Comparison of ENCODE assay signal across 28 cellular contexts in the genomic region with DNA sequence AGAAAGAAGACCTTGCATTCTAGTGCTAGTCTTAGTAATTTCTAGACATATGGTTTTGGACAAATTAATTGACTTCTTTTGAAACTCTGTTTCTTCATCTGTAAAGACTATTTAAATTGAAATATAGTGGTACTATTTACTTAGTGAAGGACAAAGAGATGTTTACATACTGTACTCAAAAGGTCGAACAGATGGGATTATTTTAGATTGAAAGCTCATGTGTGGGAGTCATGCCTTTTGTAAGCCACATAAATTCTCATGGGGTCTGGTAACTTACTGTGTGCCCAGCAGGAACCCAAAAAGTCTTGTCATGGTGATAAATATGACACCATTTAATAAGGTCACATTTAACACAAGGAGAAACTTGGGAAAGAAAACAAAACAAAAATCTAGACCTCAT.
DNase-seq lines count a peak whose midpoint lies in the region; ATAC-seq and TF ChIP-seq lines count a peak whose summit lies in the region.
"Had no signal": no experiment of that assay in that cellular context is flagged by ENCODE, and none has a peak within 500 bp of the region (broad histone marks: within the 10 kb centered on the region; RNA-seq: fewer than 3 reads in every experiment).

No MANE protein-coding gene starts in this region.

- TF ChIP-seq POLR2A in uterus (IDR thresholded peaks at IDR 0.05) (no peak), sigmoid colon (IDR thresholded peaks at IDR 0.05) (no peak)

- H3K9me3 ChIP-seq in RWPE2 (ENCODE audit: severe bottlenecking) = no peaks in the 10 kb centered on the region
- no peaks in the 10 kb centered on the region for H3K9me3 ChIP-seq in uterus
- no peaks in the 10 kb centered on the region for H3K9me3 ChIP-seq in sigmoid colon
- H3K9me3 ChIP-seq: BLaER1 treated with 17β-estradiol and CSF1 and Interleukin-3, amounts not matched to agents 10 nM and 100 nM; gastroesophageal sphincter; transverse colon had no signal

- WGBS in sigmoid colon, 2 donors = 37 to 49% methylated on average over 1 of the region's 1 CpG

- H2AFZ ChIP-seq in ACC112 (ENCODE audit: low read length, unreplicated experiment) = no peak overlapping the region

- ATAC-seq in RWPE2 (ENCODE audit: low read depth) (no peak), GM21619 (IDR thresholded peaks at IDR 0.05; ENCODE audit: unreplicated experiment) (no peak)
- ATAC-seq: activated CD8-positive, alpha-beta T cell treated with anti-CD3 and anti-CD28 coated beads for 36 hours; activated T-helper 17 cell treated with anti-CD3 and anti-CD28 coated beads, Interleukin-2, amount 50 U/mL, for 72 hours; gastroesophageal sphincter; left colon; stimulated activated effector memory CD8-positive, alpha-beta T cell treated with anti-CD3 and anti-CD28 coated beads, Interleukin-12 subunit alpha, Interleukin-12 subunit beta, amount 100 ng/mL, for 72 hours had no signal

- DNase-seq in HEK293T (ENCODE audit: extremely low spot score) (no peak), RWPE2 (ENCODE audit: low spot score) (no peak), left kidney (ENCODE audit: low read depth, low spot score) (peak; percentile 37), uterus (no peak), sigmoid colon (no peak)
- DNase-seq in stimulated activated CD4-positive, alpha-beta T cell treated with anti-CD3 and anti-CD28 coated beads, Interleukin-12 subunit alpha, Interleukin-12 subunit beta, amount 100 ng/mL, for 4 hours = no peak
- DNase-seq: activated CD8-positive, alpha-beta T cell treated with anti-CD3 and anti-CD28 coated beads for 36 hours; activated naive CD4-positive, alpha-beta T cell treated with anti-CD3 and anti-CD28 coated beads, Interleukin-2, amount 50 U/mL, for 16 hours; amygdala; DMS79 treated with DMSO at 0.1 percent for 48 hours; dorsolateral prefrontal cortex; GDM1; hippocampal formation; left colon; mammary epithelial cell; NCI-H1092 treated with DMSO at 0.1 percent for 48 hours; NCI-H1694 treated with DMSO at 0.1 percent for 48 hours; NCI-H524; NK-92 treated with Interleukin-12 subunit alpha and Interleukin-12 subunit beta, amount 100 ng/mL, for 24 hours; posterior cingulate gyrus; SHP77 treated with DMSO at 0.1 percent for 48 hours; transverse colon had no signal

- H3K36me3 ChIP-seq in ACC112 (ENCODE audit: insufficient read depth, low read length) (no peaks in the 10 kb centered on the region), RWPE2 (ENCODE audit: low read depth) (no peaks in the 10 kb centered on the region), uterus (no peaks in the 10 kb centered on the region), sigmoid colon (no peaks in the 10 kb centered on the region)
- H3K36me3 ChIP-seq: BLaER1 treated with 17β-estradiol and CSF1 and Interleukin-3, amounts not matched to agents 10 nM and 100 nM; gastroesophageal sphincter; transverse colon had no signal

- no peak overlapping the region for H3K4me3 ChIP-seq in ACC112 (ENCODE audit: low read depth, low read length)
- H3K4me3 ChIP-seq in RWPE2 (ENCODE audit: severe bottlenecking) = no peak overlapping the region
- no peak overlapping the region for H3K4me3 ChIP-seq in uterus
- H3K4me3 ChIP-seq in sigmoid colon = no peak overlapping the region
- H3K4me3 ChIP-seq: BLaER1 treated with 17β-estradiol and CSF1 and Interleukin-3, amounts not matched to agents 10 nM and 100 nM; dorsolateral prefrontal cortex; gastroesophageal sphincter; transverse colon had no signal

- peak overlapping the region; percentile 54 for H3K27ac ChIP-seq in ACC112 (ENCODE audit: low read depth, low read length)
- H3K27ac ChIP-seq in RWPE2 (ENCODE audit: poor library complexity, severe bottlenecking) = peak overlapping the region; percentile 49
- no peak overlapping the region for H3K27ac ChIP-seq in uterus
- H3K27ac ChIP-seq in sigmoid colon = peak overlapping the region in 1 of 4 donors; percentile 4
- H3K27ac ChIP-seq: BLaER1 treated with 17β-estradiol and CSF1 and Interleukin-3, amounts not matched to agents 10 nM and 100 nM; dorsolateral prefrontal cortex; gastroesophageal sphincter; transverse colon had no signal

- TF ChIP-seq CTCF in RWPE2 (IDR thresholded peaks at IDR 0.05; ENCODE audit: poor library complexity, severe bottlenecking) = no peak
- no peak for TF ChIP-seq CTCF in uterus (IDR thresholded peaks at IDR 0.05)
- no peak for TF ChIP-seq CTCF in sigmoid colon (IDR thresholded peaks at IDR 0.05)

- intact Hi-C loops in uterus (cut with DNase I; ENCODE audit: low total_unique reads) (no loop called here), sigmoid colon (cut with DNase I) (no loop called here)

- no peak for TF ChIP-seq EP300 in sigmoid colon (IDR thresholded peaks at IDR 0.05)

- H3K4me1 ChIP-seq in ACC112 (ENCODE audit: control insufficient read depth, insufficient read depth, low read length, unreplicated experiment) (peaks cover 46% of the 10 kb centered on the region), RWPE2 (ENCODE audit: insufficient read depth, poor library complexity, severe bottlenecking) (peaks cover 13% of the 10 kb centered on the region), uterus (peaks cover 10 to 11% of the 10 kb centered on the region in 2 donors), sigmoid colon (peaks cover 0 to 31% (median 13%) of the 10 kb centered on the region in 4 donors)

- no peaks in the 10 kb centered on the region for H3K27me3 ChIP-seq in ACC112 (ENCODE audit: insufficient read depth, low read length)
- H3K27me3 ChIP-seq in RWPE2 (ENCODE audit: insufficient read depth, poor library complexity, severe bottlenecking) = no peaks in the 10 kb centered on the region
- H3K27me3 ChIP-seq in uterus = no peaks in the 10 kb centered on the region
- no peaks in the 10 kb centered on the region for H3K27me3 ChIP-seq in sigmoid colon
- H3K27me3 ChIP-seq: BLaER1 treated with 17β-estradiol and CSF1 and Interleukin-3, amounts not matched to agents 10 nM and 100 nM; dorsolateral prefrontal cortex; gastroesophageal sphincter; transverse colon had no signal

- no peaks in the 10 kb centered on the region for H3K79me2 ChIP-seq in ACC112 (ENCODE audit: control insufficient read depth, insufficient read depth, low read length, unreplicated experiment)

- CTCF ChIA-PET in HEK293T (lab: Yijun Ruan, JAX) = no interaction called here

- POLR2A ChIA-PET in HEK293T (lab: Yijun Ruan, JAX) = no interaction called here

TF ChIP-seq in HEK293T, 16 proteins besides CTCF, POLR2A, EP300 and RAD21:
- no peak for TF ChIP-seq FOXM1 (IDR thresholded peaks at IDR 0.05; ENCODE audit: borderline replicate concordance)
- TF ChIP-seq, protein P1, sequence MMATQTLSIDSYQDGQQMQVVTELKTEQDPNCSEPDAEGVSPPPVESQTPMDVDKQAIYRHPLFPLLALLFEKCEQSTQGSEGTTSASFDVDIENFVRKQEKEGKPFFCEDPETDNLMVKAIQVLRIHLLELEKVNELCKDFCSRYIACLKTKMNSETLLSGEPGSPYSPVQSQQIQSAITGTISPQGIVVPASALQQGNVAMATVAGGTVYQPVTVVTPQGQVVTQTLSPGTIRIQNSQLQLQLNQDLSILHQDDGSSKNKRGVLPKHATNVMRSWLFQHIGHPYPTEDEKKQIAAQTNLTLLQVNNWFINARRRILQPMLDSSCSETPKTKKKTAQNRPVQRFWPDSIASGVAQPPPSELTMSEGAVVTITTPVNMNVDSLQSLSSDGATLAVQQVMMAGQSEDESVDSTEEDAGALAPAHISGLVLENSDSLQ (IDR thresholded peaks at IDR 0.05) = peak; percentile 65

Comparison
In these comparisons a context has a peak if more than half of its experiments do, and no peak if none do; other contexts are left out.
1. H3K27ac ChIP-seq: peak in ACC112 (single experiment) and RWPE2 (single experiment); none in uterus (0 of 2).